ENCODE assay signal across 11 cellular contexts in the genomic region with DNA sequence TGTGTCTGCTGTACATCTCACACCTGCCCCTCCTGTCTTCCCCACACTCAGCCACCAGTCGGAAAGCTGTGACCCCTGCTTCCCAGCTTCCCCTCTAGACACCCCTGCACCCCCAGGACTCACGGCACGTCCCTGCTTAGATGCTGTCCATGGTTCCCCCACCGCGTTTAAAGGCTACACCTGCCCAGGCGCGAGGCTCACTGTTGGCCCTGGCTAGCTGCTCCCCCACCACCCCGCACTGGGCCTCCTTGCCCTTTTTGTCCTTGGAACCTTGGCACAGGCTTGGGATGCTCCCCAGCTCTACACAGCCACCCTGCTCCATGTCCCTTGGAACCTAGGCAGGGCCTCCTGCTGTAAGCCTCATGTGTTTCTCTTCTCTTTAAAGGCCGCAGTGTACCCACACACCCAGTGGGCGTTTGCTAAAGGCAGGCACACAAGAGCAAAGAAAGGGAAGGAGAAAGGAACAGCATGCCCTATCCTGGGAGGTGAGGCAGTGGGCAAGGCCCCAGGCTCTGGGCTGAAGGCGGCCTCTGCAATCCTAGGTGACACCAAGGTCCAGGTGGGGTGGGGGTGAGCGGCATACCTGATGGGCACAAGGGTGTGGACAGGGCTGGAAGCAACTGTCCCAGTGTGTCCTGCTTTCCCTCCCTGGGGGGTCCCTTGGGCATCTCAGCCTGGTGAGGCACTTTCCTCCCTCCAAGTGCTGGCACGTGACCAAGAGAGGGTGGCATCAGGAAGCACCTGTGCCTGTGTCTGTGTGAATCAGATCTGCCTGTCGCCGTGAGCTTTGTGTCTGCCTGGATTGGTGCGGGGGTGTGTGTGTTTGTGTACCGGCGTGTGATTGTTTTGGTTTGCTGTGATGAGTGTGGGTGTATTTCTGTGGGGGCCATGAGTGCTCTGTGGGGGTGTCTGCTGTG.
DNase-seq lines count a peak whose midpoint lies in the region; ATAC-seq lines count a peak whose summit lies in the region.
"Had no signal": no experiment of that assay in that cellular context is flagged by ENCODE, and none has a peak within 500 bp of the region (broad histone marks: within the 10 kb centered on the region; RNA-seq: fewer than 3 reads in every experiment).

No MANE protein-coding gene starts in this region.

- no peak overlapping the region for H3K4me3 Mint-ChIP-seq in stimulated activated naive CD8-positive, alpha-beta T cell treated with anti-CD3 and anti-CD28 coated beads, Interleukin-15, amount 100 ng/mL, for 72 hours
- H3K4me3 Mint-ChIP-seq in memory B cell, result no peak overlapping the region

- H3K9me3 Mint-ChIP-seq in stimulated activated naive CD8-positive, alpha-beta T cell treated with anti-CD3 and anti-CD28 coated beads, Interleukin-15, amount 100 ng/mL, for 72 hours, result no peaks in the 10 kb centered on the region
- H3K9me3 Mint-ChIP-seq in memory B cell, result no peaks in the 10 kb centered on the region

- H3K4me1 Mint-ChIP-seq in stimulated activated naive CD8-positive, alpha-beta T cell treated with anti-CD3 and anti-CD28 coated beads, Interleukin-15, amount 100 ng/mL, for 72 hours, result peaks cover 11% of the 10 kb centered on the region
- peaks cover 7% of the 10 kb centered on the region for H3K4me1 Mint-ChIP-seq in memory B cell

- no peaks in the 10 kb centered on the region for H3K36me3 Mint-ChIP-seq in memory B cell

- no peak for DNase-seq in stimulated activated naive CD8-positive, alpha-beta T cell treated with anti-CD3 and anti-CD28 coated beads, Interleukin-15, amount 100 ng/mL, for 72 hours
- DNase-seq in stimulated activated naive CD8-positive, alpha-beta T cell treated with anti-CD3 and anti-CD28 coated beads, Interleukin-15, Interleukin-2, amounts not matched to agents 100 U/mL and 50 U/mL, for 24 hours, result no peak
- peak; percentile 73 for DNase-seq in NCI-H69 (lab: John Stamatoyannopoulos, UW)
- no peak for DNase-seq in memory B cell (ENCODE audit: low spot score in 2 of 2)
- DNase-seq in NCI-H526 treated with DMSO at 0.1 percent for 48 hours (lab: John Stamatoyannopoulos, UW), result no peak
- DNase-seq in NCI-H524 treated with DMSO at 0.1 percent for 48 hours (lab: John Stamatoyannopoulos, UW), result no peak
- DNase-seq in midbrain (lab: John Stamatoyannopoulos, UW), result no peak
- DNase-seq in stimulated activated CD4-positive, alpha-beta T cell treated with anti-CD3 and anti-CD28 coated beads, Interleukin-4, amount 100 ng/mL, for 24 hours, result no peak
- DNase-seq: activated CD8-positive, alpha-beta memory T cell treated with anti-CD3 and anti-CD28 coated beads, Interleukin-2, amount 50 U/mL, for 48 hours; colonic mucosa; MG63 had no signal

- peak overlapping the region; percentile 9 to 21 for H3K27ac Mint-ChIP-seq in stimulated activated naive CD8-positive, alpha-beta T cell treated with anti-CD3 and anti-CD28 coated beads, Interleukin-15, amount 100 ng/mL, for 72 hours
- H3K27ac Mint-ChIP-seq in memory B cell, result no peak overlapping the region

- no peak for ATAC-seq in stimulated activated naive CD8-positive, alpha-beta T cell treated with anti-CD3 and anti-CD28 coated beads, Interleukin-15, amount 100 ng/mL, for 72 hours
- ATAC-seq in stimulated activated naive CD8-positive, alpha-beta T cell treated with anti-CD3 and anti-CD28 coated beads, Interleukin-15, Interleukin-2, amounts not matched to agents 100 U/mL and 50 U/mL, for 24 hours, result no peak
- peak; percentile 53 for ATAC-seq in memory B cell (ENCODE audit: low read depth)

- peaks cover 19% of the 10 kb centered on the region for H3K27me3 Mint-ChIP-seq in stimulated activated naive CD8-positive, alpha-beta T cell treated with anti-CD3 and anti-CD28 coated beads, Interleukin-15, amount 100 ng/mL, for 72 hours
- H3K27me3 Mint-ChIP-seq in memory B cell, result peaks cover 25% of the 10 kb centered on the region
